Comparison of ENCODE assay signal across 14 cellular contexts in genomic region chr7:101744588-101744987, GRCh38.
A peak's percentile ranks its signal among the peaks of the same experiment; 100 is the strongest.
DNase-seq lines count a peak whose midpoint lies in the region; ATAC-seq and TF ChIP-seq lines count a peak whose summit lies in the region.
"Had no signal": no experiment of that assay in that cellular context is flagged by ENCODE, and none has a peak within 500 bp of the region (broad histone marks: within the 10 kb centered on the region; RNA-seq: fewer than 3 reads in every experiment).

No MANE protein-coding gene starts in this region.

- 0 out of 2 replicates have a peak, but pooled peaks have one; percentile 22 for ATAC-seq in Panc1
- ATAC-seq in CD4-positive, alpha-beta T cell (ENCODE audit: poor library complexity), result no peak

- H3K4me1 Mint-ChIP-seq in neural crest cell, result peaks cover 14% of the 10 kb centered on the region
- peaks cover 6% of the 10 kb centered on the region for H3K4me1 Mint-ChIP-seq in CD4-positive, alpha-beta T cell (ENCODE audit: low read depth)

- peak overlapping the region; percentile 27 for H3K4me3 Mint-ChIP-seq in neural crest cell
- no peak overlapping the region for H3K4me3 Mint-ChIP-seq in CD4-positive, alpha-beta T cell

- H3K79me2 ChIP-seq in DOHH2 (ENCODE audit: control insufficient read depth, low read length), result no peaks in the 10 kb centered on the region

- H3K4me1 ChIP-seq in DOHH2 (ENCODE audit: control insufficient read depth, low read length) (peaks cover 63% of the 10 kb centered on the region), Panc1 (ENCODE audit: control insufficient read depth, insufficient read depth, low read length) (peaks cover 33% of the 10 kb centered on the region)
- H3K4me1 ChIP-seq: BE2C had no signal

- H3K27me3 Mint-ChIP-seq in neural crest cell (ENCODE audit: low read depth), result peaks cover 9% of the 10 kb centered on the region
- H3K27me3 Mint-ChIP-seq in CD4-positive, alpha-beta T cell, result no peaks in the 10 kb centered on the region

- TF ChIP-seq CTCF in DOHH2 (IDR thresholded peaks at IDR 0.05; ENCODE audit: low read depth, low read length, poor library complexity, severe bottlenecking), result no peak
- TF ChIP-seq CTCF in HL-60 (IDR thresholded peaks at IDR 0.05; ENCODE audit: insufficient read depth, low read length), result no peak
- no peak for TF ChIP-seq CTCF in Panc1 (IDR thresholded peaks at IDR 0.05)
- no peak for TF ChIP-seq CTCF in neural crest cell (conservative IDR thresholded peaks at IDR 0.05)
- TF ChIP-seq CTCF in CD4-positive, alpha-beta T cell (IDR thresholded peaks at IDR 0.05), result no peak

- POLR2A ChIA-PET in Panc1 (lab: Charles Lee), result interaction anchor here (0.6 kb wide), 4 partner anchors 9 to 1131 kb away, joined by 3 to 6 read pairs (median 4); no protein-coding TSS in a partner anchor
- POLR2A ChIA-PET in CD4-positive, alpha-beta T cell (lab: Charles Lee), result interaction anchor here (1.6 to 3.2 kb wide), 2 partner anchors 70 to 73 kb away, joined by 6 to 24 read pairs; partner anchors contain the start of gene CUX1

- DNase-seq in HL-60 (ENCODE audit: low read depth in 1 of 2, low spot score in 1 of 2) (peak in 1 of 2 experiments; percentile 47), Panc1 (ENCODE audit: low read depth, low spot score) (peak; percentile 24), neural crest cell (ENCODE audit: low read depth, low spot score) (no peak), AML-193 (lab: John Stamatoyannopoulos, UW) (no peak)
- no peak for DNase-seq in activated naive CD4-positive, alpha-beta T cell (lab: John Stamatoyannopoulos, UW)
- DNase-seq in CD4-positive, alpha-beta T cell, result no peak
- DNase-seq: activated CD4-positive, CD25-positive, alpha-beta regulatory T cell; activated gamma-delta T cell; BE2C; NCI-H187 treated with DMSO at 0.1 percent for 48 hours; stimulated activated CD4-positive, alpha-beta T cell treated with anti-CD3 and anti-CD28 coated beads, Interleukin-4, amount 100 ng/mL, for 4 hours had no signal

- intact Hi-C loops in Panc1 (cut with micrococcal nuclease; ENCODE audit: unreplicated experiment), result no loop called here
- intact Hi-C loops in CD4-positive, alpha-beta T cell (cut with DNase I, micrococcal nuclease), result no loop called here

- no peaks in the 10 kb centered on the region for H3K9me2 ChIP-seq in DOHH2 (replicated peaks; ENCODE audit: control insufficient read depth, low read length)

- H3K4me3 ChIP-seq in DOHH2 (ENCODE audit: low read length) (peak overlapping the region; percentile 83), HL-60 (replicated peaks; ENCODE audit: insufficient read depth, low read length) (no peak overlapping the region), Panc1 (ENCODE audit: low read depth in 2 of 2, low read length in 2 of 2) (peak overlapping the region in 1 of 2 experiments; percentile 62; a peak in 2 of 4 replicates)

- no peak overlapping the region for H3K27ac Mint-ChIP-seq in neural crest cell (ENCODE audit: unreplicated experiment)
- no peak overlapping the region for H3K27ac Mint-ChIP-seq in CD4-positive, alpha-beta T cell

- H3K9me3 Mint-ChIP-seq in neural crest cell, result no peaks in the 10 kb centered on the region
- H3K9me3 Mint-ChIP-seq in CD4-positive, alpha-beta T cell, result no peaks in the 10 kb centered on the region

- in situ Hi-C loops in Panc1 (cut with HindIII; ENCODE audit: low pct_unique_long_range_greater_than_20kb, low sequenced_read_pairs), result no loop called here

- BruUV-seq in Panc1 (replicated peaks; lab: Mats Ljungman, UMichigan), result no TSS peak

- H4K20me1 ChIP-seq in DOHH2 (ENCODE audit: control insufficient read depth, insufficient read depth, low read depth, low read length), result no peaks in the 10 kb centered on the region

- H3K36me3 Mint-ChIP-seq in neural crest cell (ENCODE audit: low read depth), result no peaks in the 10 kb centered on the region
- H3K36me3 Mint-ChIP-seq in CD4-positive, alpha-beta T cell (ENCODE audit: low read depth), result no peaks in the 10 kb centered on the region

- H3K27ac ChIP-seq in DOHH2 (ENCODE audit: low read depth, low read length) (peak overlapping the region; percentile 49), HL-60 (replicated peaks) (peak overlapping the region; percentile 52), Panc1 (ENCODE audit: low read length) (peak overlapping the region; percentile 71)
- no peak overlapping the region for H3K27ac ChIP-seq in CD4-positive, alpha-beta T cell (ENCODE audit: low read depth, low read length)
- H3K27ac ChIP-seq: ovary, skin epidermis had no signal

- CTCF ChIA-PET in Panc1 (lab: Charles Lee), result interaction anchor here (0.6 to 1.1 kb wide), 3 partner anchors 63 to 144 kb away, joined by 3 to 4 read pairs (median 4); no protein-coding TSS in a partner anchor
- CTCF ChIA-PET in CD4-positive, alpha-beta T cell (lab: Charles Lee), result interaction anchor here (1.8 to 1.9 kb wide), 2 partner anchors 70 to 72 kb away, joined by 7 to 12 read pairs; partner anchors contain the start of gene CUX1

- peak overlapping the region; percentile 69 for H3K4me2 ChIP-seq in DOHH2 (ENCODE audit: low read length)

- H3K36me3 ChIP-seq in DOHH2 (ENCODE audit: control insufficient read depth, low read length), result no peaks in the 10 kb centered on the region
- no peaks in the 10 kb centered on the region for H3K36me3 ChIP-seq in Panc1 (ENCODE audit: control insufficient read depth, insufficient read depth, low read length)
- H3K36me3 ChIP-seq: BE2C, ovary had no signal

- H3F3A ChIP-seq in DOHH2 (ENCODE audit: control insufficient read depth, insufficient read depth), result 0 out of 2 replicates have a peak, but pooled peaks cover 8% of the 10 kb centered on the region

- H3K9me3 ChIP-seq in DOHH2 (ENCODE audit: control insufficient read depth, insufficient read depth, low read length), result no peaks in the 10 kb centered on the region
- no peaks in the 10 kb centered on the region for H3K9me3 ChIP-seq in Panc1 (ENCODE audit: control insufficient read depth, insufficient read depth, low read depth, low read length)
- no peaks in the 10 kb centered on the region for H3K9me3 ChIP-seq in CD4-positive, alpha-beta T cell (ENCODE audit: control insufficient read depth, low read length)
- H3K9me3 ChIP-seq: BE2C, ovary had no signal

- peaks cover 5% of the 10 kb centered on the region for H3K27me3 ChIP-seq in DOHH2 (ENCODE audit: control insufficient read depth, low read length)
- H3K27me3 ChIP-seq in HL-60 (ENCODE audit: insufficient read depth, poor library complexity, severe bottlenecking), result no peaks in the 10 kb centered on the region
- H3K27me3 ChIP-seq in Panc1 (ENCODE audit: control insufficient read depth, insufficient read depth, low read length), result no peaks in the 10 kb centered on the region
- H3K27me3 ChIP-seq in CD4-positive, alpha-beta T cell (ENCODE audit: control insufficient read depth, insufficient read depth, low read length), result no peaks in the 10 kb centered on the region
- H3K27me3 ChIP-seq: ovary had no signal
